ENCODE assay signal across 1 cellular context in genomic region chr7:76302299-76303056, GRCh38.
TF ChIP-seq lines count a peak whose summit lies in the region.

HSPB1 (plus strand) TSS chr7:76302673; CDS start chr7:76302713, 40 bp downstream.

TF ChIP-seq in K562, 482 proteins besides CTCF, POLR2A, EP300 and RAD21 (continued from another document):
- TF ChIP-seq ATF1 (CRISPR knock-in tag; IDR thresholded peaks at IDR 0.05) (no peak), ATF1 (tag; IDR thresholded peaks at IDR 0.05) (peak; percentile 52), FOXA3 (CRISPR knock-in tag; conservative IDR thresholded peaks at IDR 0.05 in 1 of 2, IDR thresholded peaks at IDR 0.05 in 1 of 2) (0 out of 4 replicates have a peak, but pooled peaks of 1 of the 2 experiments have one; percentile 5), BHLHE40 (IDR thresholded peaks at IDR 0.05; ENCODE audit: low read length) (peak; percentile 35), SRSF9 (IDR thresholded peaks at IDR 0.05; ENCODE audit: borderline replicate concordance, low read depth, low read length) (no peak), TBP (optimal IDR thresholded peaks at IDR 0.05; ENCODE audit: low read depth, low read length) (peak; percentile 95), GTF2A2 (tag; IDR thresholded peaks at IDR 0.05) (peak; percentile 54; the same call in 1 of the 2 replicates), CBX3 (IDR thresholded peaks at IDR 0.05; ENCODE audit: borderline replicate concordance in 1 of 2, low read length in 2 of 2) (peak in 1 of 2 experiments; percentile 16; a peak in 1 of 3 replicates), GTF2E2 (tag; IDR thresholded peaks at IDR 0.05) (peak; percentile 95; the same call in 1 of the 2 replicates), UBTF (IDR thresholded peaks at IDR 0.05; ENCODE audit: borderline replicate concordance in 1 of 2, low read depth in 2 of 2, low read length in 2 of 2) (peak in 1 of 2 experiments; percentile 42; a peak in 2 of 4 replicates)
